In genomic region chr2:98393354-98393753, GRCh38 we compare ENCODE assay signal across 1 cellular context.
TF ChIP-seq lines count a peak whose summit lies in the region.

No MANE protein-coding gene starts in this region.

TF ChIP-seq in H1, 55 proteins besides CTCF, POLR2A, EP300 and RAD21:
- TF ChIP-seq SUZ12 (IDR thresholded peaks at IDR 0.05; ENCODE audit: low read length) (no peak), TAF7 (optimal IDR thresholded peaks at IDR 0.05; ENCODE audit: borderline replicate concordance, low read depth, low read length) (no peak), JUN (IDR thresholded peaks at IDR 0.05; ENCODE audit: low read depth, low read length) (no peak), SIN3A (conservative IDR thresholded peaks at IDR 0.05 in 1 of 2, IDR thresholded peaks at IDR 0.05 in 1 of 2; ENCODE audit: low read depth in 1 of 2, low read length in 2 of 2) (no peak), CHD1 (IDR thresholded peaks at IDR 0.05; ENCODE audit: low read depth, low read length) (no peak)
